In genomic region chr5:5497132-5497748, GRCh38 we compare ENCODE assay signal across 8 cellular contexts.
DNase-seq lines count a peak whose midpoint lies in the region; ATAC-seq, FAIRE-seq and TF ChIP-seq lines count a peak whose summit lies in the region.

No MANE protein-coding gene starts in this region.

- peaks cover 11% of the 10 kb centered on the region for H3K27me3 Mint-ChIP-seq in astrocyte (ENCODE audit: low read depth, unreplicated experiment)

- H3K27ac ChIP-seq in AG04450 (ENCODE audit: low read depth, low read length) = no peak overlapping the region
- no peak overlapping the region for H3K27ac ChIP-seq in astrocyte (ENCODE audit: low read depth, low read length)
- no peak overlapping the region for H3K27ac ChIP-seq in smooth muscle cell (ENCODE audit: low read depth)

- H3K79me2 ChIP-seq in astrocyte (ENCODE audit: insufficient read depth, low read length) (no peaks in the 10 kb centered on the region), smooth muscle cell (ENCODE audit: low read depth) (no peaks in the 10 kb centered on the region)

- peak; percentile 80 for TF ChIP-seq CTCF in AG04450 (IDR thresholded peaks at IDR 0.05; ENCODE audit: low read depth, low read length)
- TF ChIP-seq CTCF in GM12872 (IDR thresholded peaks at IDR 0.05; ENCODE audit: insufficient read depth, low read depth, low read length) = peak; percentile 72
- TF ChIP-seq CTCF in astrocyte (IDR thresholded peaks at IDR 0.05; ENCODE audit: insufficient read depth, low read depth, low read length) = peak; percentile 63
- peak; percentile 79 for TF ChIP-seq CTCF in smooth muscle cell (IDR thresholded peaks at IDR 0.05; ENCODE audit: borderline replicate concordance, insufficient read depth, poor library complexity, severe bottlenecking)

- H3K4me2 ChIP-seq in astrocyte (ENCODE audit: low read length) (peak overlapping the region; percentile 40), smooth muscle cell (no peak overlapping the region)

- ATAC-seq in HG03442 (IDR thresholded peaks at IDR 0.05; ENCODE audit: unreplicated experiment) (peak; percentile 53), HG03342 (IDR thresholded peaks at IDR 0.05; ENCODE audit: unreplicated experiment) (no peak)

- peaks cover under 1% of the 10 kb centered on the region for H4K20me1 ChIP-seq in astrocyte (ENCODE audit: insufficient read depth, low read length)
- H4K20me1 ChIP-seq in smooth muscle cell (ENCODE audit: low read depth) = no peaks in the 10 kb centered on the region

- 36% methylated on average over 12 of the region's 12 CpGs for WGBS in smooth muscle cell (ENCODE audit: low lambda C conversion rate)

- peaks cover 7% of the 10 kb centered on the region for H3K27me3 ChIP-seq in AG04450 (ENCODE audit: control insufficient read depth, insufficient read depth, low read length)
- H3K27me3 ChIP-seq in astrocyte (ENCODE audit: insufficient read depth, low read length) = peaks cover 3% of the 10 kb centered on the region
- no peaks in the 10 kb centered on the region for H3K27me3 ChIP-seq in smooth muscle cell (ENCODE audit: low read depth)

- H3K9me3 ChIP-seq in AG04450 (ENCODE audit: control insufficient read depth, insufficient read depth, low read length) (no peaks in the 10 kb centered on the region; the same call in 1 of the 2 replicates), astrocyte (ENCODE audit: insufficient read depth, low read depth, low read length) (no peaks in the 10 kb centered on the region), smooth muscle cell (replicated peaks; ENCODE audit: low read depth) (no peaks in the 10 kb centered on the region)

- no peak for FAIRE-seq in astrocyte (lab: Jason Lieb, UNC)

- no peaks in the 10 kb centered on the region for H3K9me3 Mint-ChIP-seq in astrocyte (ENCODE audit: unreplicated experiment)

- no peak overlapping the region for H3K4me3 Mint-ChIP-seq in astrocyte (ENCODE audit: unreplicated experiment)

- no peaks in the 10 kb centered on the region for H3K36me3 ChIP-seq in astrocyte (ENCODE audit: insufficient read depth, low read length)
- no peaks in the 10 kb centered on the region for H3K36me3 ChIP-seq in smooth muscle cell (ENCODE audit: low read depth)

- H3K9ac ChIP-seq in astrocyte (ENCODE audit: low read length) (no peak overlapping the region), smooth muscle cell (ENCODE audit: low read depth) (no peak overlapping the region)

- H3K4me3 ChIP-seq in AG04450 (ENCODE audit: low read depth, low read length) = no peak overlapping the region
- no peak overlapping the region for H3K4me3 ChIP-seq in astrocyte (ENCODE audit: insufficient read depth, low read depth, low read length)
- H3K4me3 ChIP-seq in smooth muscle cell = no peak overlapping the region

- H3K27ac Mint-ChIP-seq in astrocyte (ENCODE audit: unreplicated experiment) = no peak overlapping the region

- POLR2A ChIA-PET in AG04450 (lab: Yijun Ruan, JAX) = interaction anchor here (0.6 kb wide), 1 partner anchor 879 kb away, joined by 3 read pairs; no protein-coding TSS in a partner anchor

- no peak for DNase-seq in AG04450 (ENCODE audit: low read depth, low spot score)
- DNase-seq in NCI-H524 treated with DMSO at 0.1 percent for 48 hours (lab: John Stamatoyannopoulos, UW) = peak; percentile 62
- DNase-seq in astrocyte (ENCODE audit: low read depth) = peak; percentile 24
- peak; percentile 50 to 79 for DNase-seq in hippocampal formation (lab: John Stamatoyannopoulos, UW)
- peak; percentile 7 for DNase-seq in smooth muscle cell (lab: John Stamatoyannopoulos, UW; ENCODE audit: unreplicated experiment)

- H3F3A ChIP-seq in smooth muscle cell (ENCODE audit: low read depth) = no peaks in the 10 kb centered on the region

- peaks cover 9% of the 10 kb centered on the region for H3K4me1 Mint-ChIP-seq in astrocyte (ENCODE audit: low read depth, unreplicated experiment)

- peaks cover 8% of the 10 kb centered on the region for H3K4me1 ChIP-seq in astrocyte (ENCODE audit: insufficient read depth, low read length)
- peaks cover 3% of the 10 kb centered on the region for H3K4me1 ChIP-seq in smooth muscle cell (ENCODE audit: low read depth)

- CTCF ChIA-PET in AG04450 (lab: Charles Lee) = interaction anchor here (0.6 to 2.3 kb wide), 17 partner anchors 9 to 1717 kb away, joined by 3 to 22 read pairs (median 5); no protein-coding TSS in a partner anchor

- H3K36me3 Mint-ChIP-seq in astrocyte (ENCODE audit: low read depth, unreplicated experiment) = no peaks in the 10 kb centered on the region

- H2AFZ ChIP-seq in astrocyte (ENCODE audit: low read depth, low read length) = no peak overlapping the region
- H2AFZ ChIP-seq in smooth muscle cell (ENCODE audit: low read depth) = no peak overlapping the region
